In genomic region chr6:52263709-52264320, GRCh38 we compare ENCODE assay signal across 8 cellular contexts. TPM values are rescaled to one million over a fixed set of nuclear protein-coding genes. Genes with fewer than 3 reads are reported as not detected.
DNase-seq lines count a peak whose midpoint lies in the region; ATAC-seq and TF ChIP-seq lines count a peak whose summit lies in the region.

No MANE protein-coding gene starts in this region.

- intact Hi-C loops in CD8-positive, alpha-beta T cell (cut with DNase I, micrococcal nuclease): loop anchor here (1.0 to 10.0 kb wide), 8 partner anchors 101 to 409 kb away; no protein-coding TSS in a partner anchor

- H3K36me3 Mint-ChIP-seq in CD8-positive, alpha-beta T cell: peaks cover 70% of the 10 kb centered on the region
- H3K36me3 Mint-ChIP-seq in type B pancreatic cell: peaks cover 30% of the 10 kb centered on the region

- H3K9me3 Mint-ChIP-seq in CD8-positive, alpha-beta T cell: no peaks in the 10 kb centered on the region
- no peaks in the 10 kb centered on the region for H3K9me3 Mint-ChIP-seq in type B pancreatic cell

- peak; percentile 79 for ATAC-seq in CD8-positive, alpha-beta T cell
- ATAC-seq in HG03521 (IDR thresholded peaks at IDR 0.05; ENCODE audit: unreplicated experiment): peak; percentile 76

- no peaks in the 10 kb centered on the region for H3K79me2 ChIP-seq in parathyroid adenoma

- H3K9ac ChIP-seq in parathyroid adenoma: no peak overlapping the region

- H3K4me3 ChIP-seq in CD8-positive, alpha-beta T cell (ENCODE audit: low read depth, low read length): no peak overlapping the region
- H3K4me3 ChIP-seq in Peyer's patch (no peak overlapping the region), parathyroid adenoma (ENCODE audit: low read depth, low read length) (no peak overlapping the region)

- H3K27ac ChIP-seq in CD8-positive, alpha-beta T cell (ENCODE audit: low read depth, low read length): no peak overlapping the region
- no peak overlapping the region for H3K27ac ChIP-seq in Peyer's patch
- no peak overlapping the region for H3K27ac ChIP-seq in parathyroid adenoma

- H3K4me3 Mint-ChIP-seq in CD8-positive, alpha-beta T cell: no peak overlapping the region
- H3K4me3 Mint-ChIP-seq in type B pancreatic cell: no peak overlapping the region

- no peaks in the 10 kb centered on the region for H3K27me3 ChIP-seq in CD8-positive, alpha-beta T cell (ENCODE audit: insufficient read depth, low read length)
- H3K27me3 ChIP-seq in Peyer's patch (no peaks in the 10 kb centered on the region), parathyroid adenoma (ENCODE audit: control insufficient read depth, insufficient read depth, low read length) (no peaks in the 10 kb centered on the region)

- H3K36me3 ChIP-seq in CD8-positive, alpha-beta T cell (ENCODE audit: insufficient read depth, low read length): peaks cover 21% of the 10 kb centered on the region
- peaks cover 0 to 48% (median 0%) of the 10 kb centered on the region in 3 donors for H3K36me3 ChIP-seq in Peyer's patch
- no peaks in the 10 kb centered on the region for H3K36me3 ChIP-seq in parathyroid adenoma (ENCODE audit: control insufficient read depth, insufficient read depth, low read length)

- H3K4me1 ChIP-seq in CD8-positive, alpha-beta T cell (ENCODE audit: insufficient read depth, low read length): peaks cover 12% of the 10 kb centered on the region
- H3K4me1 ChIP-seq in Peyer's patch (no peaks in the 10 kb centered on the region), parathyroid adenoma (no peaks in the 10 kb centered on the region)

- H3K9me3 ChIP-seq in CD8-positive, alpha-beta T cell (ENCODE audit: low read length): no peaks in the 10 kb centered on the region
- no peaks in the 10 kb centered on the region for H3K9me3 ChIP-seq in Peyer's patch
- no peaks in the 10 kb centered on the region for H3K9me3 ChIP-seq in parathyroid adenoma (ENCODE audit: control insufficient read depth, low read length)

- no peaks in the 10 kb centered on the region for H3K27me3 Mint-ChIP-seq in CD8-positive, alpha-beta T cell (ENCODE audit: low read depth)
- H3K27me3 Mint-ChIP-seq in type B pancreatic cell: no peaks in the 10 kb centered on the region

- CTCF ChIA-PET in CD8-positive, alpha-beta T cell (lab: Charles Lee): interaction anchor here (0.6 to 5.4 kb wide), 49 partner anchors 8 to 802 kb away, joined by 3 to 70 read pairs (median 4); partner anchors contain the start of genes MCM3 and PKHD1

- H2AFZ ChIP-seq in parathyroid adenoma: no peak overlapping the region

- H3K27ac Mint-ChIP-seq in CD8-positive, alpha-beta T cell: no peak overlapping the region
- H3K27ac Mint-ChIP-seq in type B pancreatic cell: peak overlapping the region; percentile 66

- H3K4me2 ChIP-seq in parathyroid adenoma (ENCODE audit: low read length): no peak overlapping the region

- POLR2A ChIA-PET in CD8-positive, alpha-beta T cell (lab: Charles Lee): interaction anchor here (0.6 to 1.0 kb wide), 2 partner anchors 21 to 129 kb away, joined by 3 to 5 read pairs; no protein-coding TSS in a partner anchor

- TF ChIP-seq CTCF in CD8-positive, alpha-beta T cell (IDR thresholded peaks at IDR 0.05): peak; percentile 96
- TF ChIP-seq CTCF in Peyer's patch (IDR thresholded peaks at IDR 0.05) (peak; percentile 32 to 94 (median 82)), parathyroid adenoma (IDR thresholded peaks at IDR 0.05) (peak; percentile 93), type B pancreatic cell (conservative IDR thresholded peaks at IDR 0.05) (peak; percentile 97)

- no peak for TF ChIP-seq POLR2A in Peyer's patch (IDR thresholded peaks at IDR 0.05)

- peaks cover 14% of the 10 kb centered on the region for H3K4me1 Mint-ChIP-seq in CD8-positive, alpha-beta T cell (ENCODE audit: low read depth)
- peaks cover 5% of the 10 kb centered on the region for H3K4me1 Mint-ChIP-seq in type B pancreatic cell (ENCODE audit: unreplicated experiment)

- peak; percentile 44 to 78 (median 59) for DNase-seq in CD8-positive, alpha-beta T cell
- DNase-seq in GM19240 (ENCODE audit: insufficient read length, low spot score) (peak; percentile 30), Peyer's patch (peak; percentile 46 to 82 (median 71)), activated T-helper 1 cell treated with Interleukin-2 at 50 U/mL for 16 hours (ENCODE audit: low read depth) (peak; percentile 39), fibroblast of the conjunctiva (ENCODE audit: low read depth) (peak; percentile 62), type B pancreatic cell (ENCODE audit: extremely low spot score, unreplicated experiment) (peak; percentile 78)

RNA-seq across cellular contexts. Expression of gene IL17F, which starts 19.5 kb away (rescaled TPM):
- not detected for total RNA-seq in CD8-positive, alpha-beta T cell
- total RNA-seq in Peyer's patch: not detected
- total RNA-seq in type B pancreatic cell (ENCODE audit: low replicate concordance): not detected in 2 replicates

RNA-seq across cellular contexts. Expression of gene MCM3, which starts 20.7 kb away (rescaled TPM):
- total RNA-seq in CD8-positive, alpha-beta T cell: 1 to 10 TPM; 6.2 to 6.8 TPM
- total RNA-seq in Peyer's patch: 10 to 100 TPM; 24.9 to 71.8 (median 30.4) TPM
- 68.2 and 122 TPM in 2 replicates for total RNA-seq in type B pancreatic cell (ENCODE audit: low replicate concordance)
